8 cellular contexts compared by ENCODE assay signal in the genomic region with DNA sequence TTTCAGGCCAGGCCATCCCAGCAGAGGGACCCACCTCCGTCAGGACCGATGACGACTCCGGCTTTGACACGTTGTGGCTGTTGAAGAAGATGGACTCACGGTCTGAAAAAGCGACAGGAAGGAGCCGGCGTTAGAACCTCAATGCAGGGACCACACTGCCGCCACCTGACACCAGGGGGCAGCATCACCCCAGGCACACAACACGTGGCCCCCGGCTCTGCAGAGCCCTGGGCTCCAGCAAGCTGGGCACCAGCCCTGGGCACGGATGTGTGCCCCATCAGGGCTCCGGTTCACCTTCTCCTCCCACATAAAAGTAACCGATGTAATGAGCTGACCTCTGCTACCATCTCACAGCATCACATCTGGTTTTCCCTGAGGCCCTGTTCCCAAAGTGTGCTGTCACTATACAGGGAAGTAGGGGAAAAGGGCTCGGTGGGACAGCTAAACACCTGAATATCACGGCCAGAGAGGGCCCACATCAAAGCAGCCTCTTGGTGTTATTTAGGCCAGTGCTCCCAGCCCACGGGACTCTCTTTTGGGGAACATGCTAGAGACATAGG. TPM values are rescaled to one million over a fixed set of nuclear protein-coding genes. Genes with fewer than 3 reads are reported as not detected.
DNase-seq lines count a peak whose midpoint lies in the region; ATAC-seq and TF ChIP-seq lines count a peak whose summit lies in the region.

No MANE protein-coding gene starts in this region.

- in situ Hi-C loops in GM13976 (cut with MboI; ENCODE audit: low sequenced_read_pairs, unreplicated experiment), result no loop called here

- TF ChIP-seq CTCF in GM13976 (IDR thresholded peaks at IDR 0.05; ENCODE audit: borderline replicate concordance, control extremely low read depth, extremely low read depth, insufficient read depth, missing control alignments), result peak; percentile 97

- ATAC-seq in HG03135 (IDR thresholded peaks at IDR 0.05; ENCODE audit: unreplicated experiment), result peak; percentile 84

- DNase-seq in A172 (ENCODE audit: low spot score) (peak; percentile 28), GM13976 (ENCODE audit: low spot score) (peak; percentile 96), NCI-H774 (lab: John Stamatoyannopoulos, UW) (peak; percentile 65), medulla oblongata (ENCODE audit: extremely low spot score) (peak; percentile 88)
- DNase-seq in activated CD8-positive, alpha-beta memory T cell treated with anti-CD3 and anti-CD28 coated beads for 1 hour (ENCODE audit: extremely low read depth in 1 of 2, low read depth in 1 of 2), result peak; percentile 36 to 73
- DNase-seq in effector CD4-positive, alpha-beta T cell, result peak; percentile 69
- peak; percentile 66 to 69 for DNase-seq in stimulated activated CD8-positive, alpha-beta memory T cell treated with anti-CD3 and anti-CD28 coated beads, Interleukin-15, amount 100 ng/mL, for 48 hours (ENCODE audit: low read depth in 2 of 2)

RNA-seq across cellular contexts. Expression of gene CHGA, which starts 29.0 kb away (rescaled TPM):
- total RNA-seq in A172 (2014; rRNA removed; shearing (Covaris generic)), result not detected in 2 replicates

Comparison
In these comparisons a context has a peak if more than half of its experiments do, and no peak if none do; other contexts are left out.
1. Peak in every context shown above with its lines: DNase-seq and ATAC-seq.
2. DNase-seq: peak in every context shown above with its lines; median percentile 96 in GM13976; 88 in medulla oblongata; 69 in effector CD4-positive, alpha-beta T cell; 68 in stimulated activated CD8-positive, alpha-beta memory T cell treated with anti-CD3 and anti-CD28 coated beads, Interleukin-15, amount 100 ng/mL, for 48 hours; 65 in NCI-H774; 54 in activated CD8-positive, alpha-beta memory T cell treated with anti-CD3 and anti-CD28 coated beads for 1 hour; 28 in A172.